8 cellular contexts compared by ENCODE assay signal in genomic region chr15:71743861-71744382, GRCh38.
DNase-seq lines count a peak whose midpoint lies in the region; ATAC-seq and TF ChIP-seq lines count a peak whose summit lies in the region.

No MANE protein-coding gene starts in this region.

- no peak for ATAC-seq in omental fat pad (ENCODE audit: low FRiP score)

- DNase-seq in AG09309 (ENCODE audit: low read depth) (no peak), GM20000 (ENCODE audit: low spot score) (peak; percentile 68), NT2/D1 (ENCODE audit: low read depth, low spot score) (peak; percentile 16), activated T-cell treated with anti-CD3 and anti-CD28 coated beads for 48 hours (ENCODE audit: low read depth) (peak; percentile 39), fibroblast of mammary gland (ENCODE audit: low read depth) (peak; percentile 62), omental fat pad (ENCODE audit: low spot score) (peak; percentile 63), 8988T (no peak), NCI-H128 (lab: John Stamatoyannopoulos, UW; ENCODE audit: unreplicated experiment) (no peak)

- H3K36me3 ChIP-seq in NT2/D1 (ENCODE audit: insufficient read depth, insufficient read length, low read length): no peaks in the 10 kb centered on the region

- no peaks in the 10 kb centered on the region for H3K4me1 ChIP-seq in NT2/D1 (ENCODE audit: insufficient read depth, insufficient read length)

- H3K9ac ChIP-seq in NT2/D1 (ENCODE audit: insufficient read length, low read depth): no peak overlapping the region

- no peak overlapping the region for H3K4me3 ChIP-seq in AG09309 (ENCODE audit: control insufficient read depth, low read depth, low read length)
- no peak overlapping the region for H3K4me3 ChIP-seq in NT2/D1 (ENCODE audit: insufficient read length, low read depth)
- H3K4me3 ChIP-seq in fibroblast of mammary gland (ENCODE audit: control insufficient read depth, low read depth, low read length): no peak overlapping the region

- peak; percentile 62 for TF ChIP-seq CTCF in AG09309 (IDR thresholded peaks at IDR 0.05; ENCODE audit: control insufficient read depth, insufficient read depth, low read depth, low read length, missing control alignments)
- peak; percentile 47 for TF ChIP-seq CTCF in GM20000 (IDR thresholded peaks at IDR 0.05; ENCODE audit: extremely low read depth, missing control alignments)
- peak; percentile 77 for TF ChIP-seq CTCF in fibroblast of mammary gland (conservative IDR thresholded peaks at IDR 0.05; ENCODE audit: control insufficient read depth, insufficient read depth, low read depth, low read length)
- TF ChIP-seq CTCF in omental fat pad (IDR thresholded peaks at IDR 0.05): no peak

- no peaks in the 10 kb centered on the region for H3K9me3 ChIP-seq in NT2/D1 (ENCODE audit: insufficient read depth, low read length)

- H3K27me3 ChIP-seq in NT2/D1 (ENCODE audit: insufficient read depth, insufficient read length): no peaks in the 10 kb centered on the region

Comparison
In these comparisons a context has a peak if more than half of its experiments do, and no peak if none do; other contexts are left out.
1. DNase-seq: peak in GM20000 (single experiment), NT2/D1 (single experiment), activated T-cell treated with anti-CD3 and anti-CD28 coated beads for 48 hours (single experiment), fibroblast of mammary gland (single experiment) and omental fat pad (single experiment); none in AG09309 (single experiment), 8988T (single experiment) and NCI-H128 (single experiment).
2. CTCF ChIP-seq: peak in AG09309 (single experiment), GM20000 (single experiment) and fibroblast of mammary gland (single experiment); none in omental fat pad (0 of 3).